1 cellular context compared by ENCODE assay signal in the genomic region with DNA sequence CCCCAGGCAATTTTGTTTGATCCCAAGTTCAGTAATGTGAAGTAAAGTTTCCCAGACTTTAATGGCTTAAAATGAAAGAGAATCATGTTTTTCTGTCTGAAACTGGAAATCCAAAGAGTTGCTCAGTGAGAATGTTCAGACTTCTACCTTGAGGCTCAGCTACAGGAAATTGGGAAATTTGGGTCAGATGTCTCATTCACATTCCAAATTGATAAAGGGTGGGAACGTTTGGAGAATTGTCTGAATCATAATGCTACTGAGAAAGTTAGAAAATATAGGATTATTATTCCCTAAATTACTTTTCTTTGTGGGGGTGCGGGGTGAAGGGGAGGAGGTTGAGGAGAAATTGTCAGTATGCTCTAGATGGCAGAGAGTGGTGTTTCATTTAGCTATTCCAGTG.
TF ChIP-seq lines count a peak whose summit lies in the region.

No MANE protein-coding gene starts in this region.

TF ChIP-seq in IMR-90, 13 proteins besides CTCF, POLR2A, EP300 and RAD21:
- TF ChIP-seq SMC3 (IDR thresholded peaks at IDR 0.05; ENCODE audit: low read depth, low read length) (no peak), MXI1 (IDR thresholded peaks at IDR 0.05; ENCODE audit: borderline replicate concordance, low read depth, low read length) (no peak), BHLHE40 (IDR thresholded peaks at IDR 0.05; ENCODE audit: low read depth, low read length) (no peak)
